ENCODE assay signal across 20 cellular contexts in the genomic region with DNA sequence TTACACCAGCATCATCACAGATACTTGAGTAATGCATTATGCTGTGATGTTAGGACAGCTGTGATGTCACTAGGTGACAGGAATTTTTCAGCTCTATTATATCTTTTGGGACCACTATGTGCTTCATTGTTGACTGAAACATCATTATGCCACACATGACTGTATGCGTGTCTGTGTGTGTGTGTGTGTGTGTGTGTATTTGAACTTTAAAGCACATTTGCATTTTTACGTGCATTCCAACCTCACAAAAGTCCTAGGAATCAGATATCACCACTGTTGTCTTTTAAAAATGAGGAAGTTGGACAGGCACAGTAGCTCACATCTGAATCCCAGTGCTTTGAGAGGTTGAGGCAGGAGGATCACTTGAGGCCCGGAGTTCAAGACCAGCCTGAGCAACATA.
"Had no signal": no experiment of that assay in that cellular context is flagged by ENCODE, and none has a peak within 500 bp of the region (broad histone marks: within the 10 kb centered on the region; RNA-seq: fewer than 3 reads in every experiment).

No MANE protein-coding gene starts in this region.

- H3K4me3 ChIP-seq: gastrocnemius medialis, left lung, lung, tibial artery had no signal

- DNase-seq: activated B cell treated with CpG ODN at 0.5 μM for 24 hours; activated CD4-positive, alpha-beta T cell treated with anti-CD3 and anti-CD28 coated beads for 36 hours; activated CD4-positive, alpha-beta T cell treated with anti-CD3 and anti-CD28 coated beads, Interleukin-2, amount 50 U/mL, for 4 hours; activated naive CD4-positive, alpha-beta T cell treated with Interleukin-2 at 50 U/mL for 16 hours; activated naive CD8-positive, alpha-beta T cell treated with anti-CD3 and anti-CD28 coated beads for 36 hours; activated T-cell treated with anti-CD3 and anti-CD28 coated beads, Interleukin-2, amount 50 U/mL, for 48 hours; effector memory CD4-positive, alpha-beta T cell; gastrocnemius medialis; hippocampal formation; kidney glomerular epithelial cell; left lung; naive B cell; occipital lobe; small intestine; stimulated activated CD4-positive, alpha-beta T cell treated with anti-CD3 and anti-CD28 coated beads, Interleukin-2, amount 100 ng/mL, for 24 hours; stimulated activated naive CD8-positive, alpha-beta T cell treated with anti-CD3 and anti-CD28 coated beads, Interleukin-15, amount 100 ng/mL, for 72 hours; tibial artery had no signal

- ATAC-seq: activated CD4-positive, alpha-beta T cell treated with anti-CD3 and anti-CD28 coated beads for 36 hours; gastrocnemius medialis; left lung; sciatic nerve; stimulated activated effector memory CD8-positive, alpha-beta T cell treated with anti-CD3 and anti-CD28 coated beads, Interleukin-12 subunit alpha, Interleukin-12 subunit beta, amount 100 ng/mL, for 72 hours; stimulated activated naive CD8-positive, alpha-beta T cell treated with anti-CD3 and anti-CD28 coated beads, Interleukin-15, amount 100 ng/mL, for 72 hours had no signal
